11 cellular contexts compared by ENCODE assay signal in genomic region chr4:73735231-73735630, GRCh38. TPM values are rescaled to one million over a fixed set of nuclear protein-coding genes. Genes with fewer than 3 reads are reported as not detected.
DNase-seq lines count a peak whose midpoint lies in the region; ATAC-seq and TF ChIP-seq lines count a peak whose summit lies in the region.
"Had no signal": no experiment of that assay in that cellular context is flagged by ENCODE, and none has a peak within 500 bp of the region (broad histone marks: within the 10 kb centered on the region; RNA-seq: fewer than 3 reads in every experiment).

No MANE protein-coding gene starts in this region.

- no peak for TF ChIP-seq POLR2A in tibial nerve (IDR thresholded peaks at IDR 0.05)

- CTCF ChIA-PET in activated CD8-positive, alpha-beta T cell treated with anti-CD3 and anti-CD28 coated beads for 36 hours (lab: Charles Lee) = no interaction called here

- no peak for TF ChIP-seq CTCF in tibial nerve (IDR thresholded peaks at IDR 0.05)
- TF ChIP-seq CTCF in activated CD8-positive, alpha-beta T cell treated with anti-CD3 and anti-CD28 coated beads for 36 hours (IDR thresholded peaks at IDR 0.05) = no peak

- no peak overlapping the region for H3K27ac Mint-ChIP-seq in activated T-cell treated with anti-CD3 and anti-CD28 coated beads, Interleukin-2, amount 50 U/mL, for 72 hours
- H3K27ac Mint-ChIP-seq in activated CD8-positive, alpha-beta T cell treated with anti-CD3 and anti-CD28 coated beads for 36 hours = no peak overlapping the region

- POLR2A ChIA-PET in activated CD8-positive, alpha-beta T cell treated with anti-CD3 and anti-CD28 coated beads for 36 hours (lab: Charles Lee) = no interaction called here

- H3K4me3 Mint-ChIP-seq in activated T-cell treated with anti-CD3 and anti-CD28 coated beads, Interleukin-2, amount 50 U/mL, for 72 hours = no peak overlapping the region
- H3K4me3 Mint-ChIP-seq in activated CD8-positive, alpha-beta T cell treated with anti-CD3 and anti-CD28 coated beads for 36 hours = no peak overlapping the region

- peaks cover 0 to 2% of the 10 kb centered on the region in 2 donors for H3K9me3 Mint-ChIP-seq in activated T-cell treated with anti-CD3 and anti-CD28 coated beads, Interleukin-2, amount 50 U/mL, for 72 hours
- peaks cover 1% of the 10 kb centered on the region for H3K9me3 Mint-ChIP-seq in activated CD8-positive, alpha-beta T cell treated with anti-CD3 and anti-CD28 coated beads for 36 hours

- peak; percentile 72 to 81 for TF ChIP-seq EP300 in tibial nerve (IDR thresholded peaks at IDR 0.05)

- peaks cover 4% of the 10 kb centered on the region for H3K4me1 Mint-ChIP-seq in activated T-cell treated with anti-CD3 and anti-CD28 coated beads, Interleukin-2, amount 50 U/mL, for 72 hours (ENCODE audit: low read depth)
- H3K4me1 Mint-ChIP-seq in activated CD8-positive, alpha-beta T cell treated with anti-CD3 and anti-CD28 coated beads for 36 hours (ENCODE audit: low read depth) = peaks cover 2% of the 10 kb centered on the region

- WGBS in tibial nerve, 2 donors = 48 to 50% methylated on average over 3 of the region's 3 CpGs

- H3K27me3 Mint-ChIP-seq in activated T-cell treated with anti-CD3 and anti-CD28 coated beads, Interleukin-2, amount 50 U/mL, for 72 hours (ENCODE audit: low read depth) = peaks cover 12% of the 10 kb centered on the region
- H3K27me3 Mint-ChIP-seq in activated CD8-positive, alpha-beta T cell treated with anti-CD3 and anti-CD28 coated beads for 36 hours = no peaks in the 10 kb centered on the region

- H3K27ac ChIP-seq in tibial nerve = no peak overlapping the region
- H3K27ac ChIP-seq: parathyroid adenoma had no signal

- peaks cover 0 to 1% of the 10 kb centered on the region in 2 donors for H3K36me3 Mint-ChIP-seq in activated T-cell treated with anti-CD3 and anti-CD28 coated beads, Interleukin-2, amount 50 U/mL, for 72 hours (ENCODE audit: insufficient read depth in 2 of 2)
- H3K36me3 Mint-ChIP-seq in activated CD8-positive, alpha-beta T cell treated with anti-CD3 and anti-CD28 coated beads for 36 hours (ENCODE audit: low read depth) = no peaks in the 10 kb centered on the region

- no peak overlapping the region for H3K4me3 ChIP-seq in tibial nerve
- H3K4me3 ChIP-seq: A549, breast epithelium had no signal

- ATAC-seq in activated T-cell treated with anti-CD3 and anti-CD28 coated beads, Interleukin-2, amount 50 U/mL, for 72 hours (replicated peaks in 1 of 2) = peak; percentile 49 to 55
- ATAC-seq in HG03039 (IDR thresholded peaks at IDR 0.05; ENCODE audit: unreplicated experiment) = peak; percentile 78
- no peak for ATAC-seq in activated CD8-positive, alpha-beta T cell treated with anti-CD3 and anti-CD28 coated beads for 36 hours
- ATAC-seq: A549 had no signal

- intact Hi-C loops in activated CD8-positive, alpha-beta T cell treated with anti-CD3 and anti-CD28 coated beads for 36 hours (cut with micrococcal nuclease) = loop anchor here (10.0 kb wide), 1 partner anchor 400 kb away; no protein-coding TSS in a partner anchor

- H3K27me3 ChIP-seq in tibial nerve = no peaks in the 10 kb centered on the region
- H3K27me3 ChIP-seq: breast epithelium had no signal

- no peaks in the 10 kb centered on the region for H3K9me3 ChIP-seq in tibial nerve
- H3K9me3 ChIP-seq: A549, breast epithelium had no signal

- H3K36me3 ChIP-seq in tibial nerve = no peaks in the 10 kb centered on the region
- H3K36me3 ChIP-seq: breast epithelium had no signal

- DNase-seq in activated T-cell treated with anti-CD3 and anti-CD28 coated beads, Interleukin-2, amount 50 U/mL, for 72 hours = no peak
- DNase-seq in activated T-cell treated with anti-CD3 and anti-CD28 coated beads for 4 hours (no peak), SKM-1 (lab: John Stamatoyannopoulos, UW; ENCODE audit: unreplicated experiment) (peak; percentile 91), tibial nerve (ENCODE audit: low spot score in 2 of 2) (no peak), NCI-H1048 (lab: John Stamatoyannopoulos, UW) (no peak), NCI-H526 treated with DMSO at 0.1 percent for 48 hours (lab: John Stamatoyannopoulos, UW) (no peak)
- DNase-seq in activated CD8-positive, alpha-beta T cell treated with anti-CD3 and anti-CD28 coated beads for 36 hours = no peak

- peaks cover 0 to 18% (median 0%) of the 10 kb centered on the region in 4 donors for H3K4me1 ChIP-seq in tibial nerve
- H3K4me1 ChIP-seq: breast epithelium, parathyroid adenoma had no signal

RNA-seq across cellular contexts. Expression of gene CXCL8, which starts 5.1 kb away (rescaled TPM):
- 1 to 10 TPM in 1 of 2 donors, under 1 TPM in 1; 0.94 to 2.0 TPM for total RNA-seq in activated T-cell treated with anti-CD3 and anti-CD28 coated beads, Interleukin-2, amount 50 U/mL, for 72 hours
- 10 to 100 TPM in 1 of 4 donors, 1 to 10 TPM in 1, under 1 TPM in 2; 0.22 to 10.8 (median 1.3) TPM for total RNA-seq in tibial nerve
- under 1 TPM in 1 of 2 experiments, not detected in 1; 0.18 TPM for total RNA-seq in activated CD8-positive, alpha-beta T cell treated with anti-CD3 and anti-CD28 coated beads for 36 hours
